ENCODE assay signal across 8 cellular contexts in genomic region chrX:135421537-135421931, GRCh38.
DNase-seq lines count a peak whose midpoint lies in the region; ATAC-seq and TF ChIP-seq lines count a peak whose summit lies in the region.

No MANE protein-coding gene starts in this region.

- H3K4me3 ChIP-seq in foreskin fibroblast (ENCODE audit: low read depth in 1 of 2, low read length in 2 of 2) (peak overlapping the region; percentile 15 to 41), neutrophil (ENCODE audit: low read depth in 1 of 2, low read length in 1 of 2) (peak overlapping the region; percentile 58 to 61), stomach smooth muscle (ENCODE audit: low read length in 2 of 2) (peak overlapping the region; percentile 29 to 64)

- no peaks in the 10 kb centered on the region for H3K9me3 ChIP-seq in neutrophil
- no peaks in the 10 kb centered on the region for H3K9me3 ChIP-seq in stomach smooth muscle (ENCODE audit: control insufficient read depth in 2 of 2, low read length in 2 of 2)

- H3K4me1 ChIP-seq in neutrophil (ENCODE audit: control insufficient read depth in 1 of 2, insufficient read depth in 1 of 2, low read depth in 1 of 2, low read length in 1 of 2) (peaks cover 5 to 13% of the 10 kb centered on the region in 2 experiments), stomach smooth muscle (ENCODE audit: control insufficient read depth, insufficient read depth, low read length) (peaks cover 3% of the 10 kb centered on the region)

- peaks cover 27% of the 10 kb centered on the region for H3K27me3 ChIP-seq in neutrophil
- H3K27me3 ChIP-seq in stomach smooth muscle (ENCODE audit: control insufficient read depth in 1 of 2, insufficient read depth in 2 of 2, low read length in 2 of 2) = peaks cover 0 to 4% of the 10 kb centered on the region in 2 donors

- TF ChIP-seq CTCF in foreskin fibroblast (IDR thresholded peaks at IDR 0.05; ENCODE audit: low read depth, low read length) = no peak
- no peak for TF ChIP-seq CTCF in neutrophil (IDR thresholded peaks at IDR 0.05)

- DNase-seq in DMS 273 (lab: John Stamatoyannopoulos, UW; ENCODE audit: unreplicated experiment) = peak; percentile 91
- DNase-seq in RPMI8226 = peak; percentile 63
- DNase-seq in activated effector memory CD4-positive, alpha-beta T cell treated with Interleukin-2 at 50 U/mL for 16 hours = peak; percentile 82
- DNase-seq in foreskin fibroblast = peak; percentile 61 to 85

- no peak for TF ChIP-seq RAD21 in Ishikawa (IDR thresholded peaks at IDR 0.05; ENCODE audit: low read depth)

- H3K36me3 ChIP-seq in neutrophil (no peaks in the 10 kb centered on the region), stomach smooth muscle (ENCODE audit: control insufficient read depth in 2 of 2, insufficient read depth in 2 of 2, low read length in 2 of 2) (no peaks in the 10 kb centered on the region)

- no peak for TF ChIP-seq EP300 in Ishikawa (IDR thresholded peaks at IDR 0.05; ENCODE audit: borderline replicate concordance)

- peak; percentile 89 for ATAC-seq in GM21717 (IDR thresholded peaks at IDR 0.05; ENCODE audit: unreplicated experiment)

- peak overlapping the region; percentile 42 for H3K27ac ChIP-seq in neutrophil
- no peak overlapping the region for H3K27ac ChIP-seq in stomach smooth muscle (ENCODE audit: low read length)

- H3K9ac ChIP-seq in stomach smooth muscle (ENCODE audit: low read length in 2 of 2) = no peak overlapping the region

TF ChIP-seq in Ishikawa, 13 proteins besides CTCF, POLR2A, EP300 and RAD21:
- TF ChIP-seq ZBTB7A (IDR thresholded peaks at IDR 0.05; ENCODE audit: low read depth) (no peak), EGR1 (IDR thresholded peaks at IDR 0.05) (peak; percentile 41; the same call in 1 of the 2 replicates)
